ENCODE assay signal across 8 cellular contexts in genomic region chr2:73214120-73215035, GRCh38. TPM values are rescaled to one million over a fixed set of nuclear protein-coding genes. Genes with fewer than 3 reads are reported as not detected.
A peak's percentile ranks its signal among the peaks of the same experiment; 100 is the strongest.
DNase-seq lines count a peak whose midpoint lies in the region; ATAC-seq and TF ChIP-seq lines count a peak whose summit lies in the region.

TSS of gene SMYD5 (plus strand) at chr2:73214245. CDS start at chr2:73214267, 22 bp downstream.

- peaks cover 34% of the 10 kb centered on the region for H3K4me1 ChIP-seq in DND-41 (ENCODE audit: insufficient read depth, low read length)
- H3K4me1 ChIP-seq in KMS-11 (ENCODE audit: low read depth, poor library complexity, severe bottlenecking) = peaks cover 27% of the 10 kb centered on the region
- peaks cover 4 to 30% (median 26%) of the 10 kb centered on the region in 4 donors for H3K4me1 ChIP-seq in stomach

- TF ChIP-seq CTCF in DND-41 (IDR thresholded peaks at IDR 0.05; ENCODE audit: borderline replicate concordance, extremely low read depth, low read length, poor library complexity, severe bottlenecking) (no peak), KMS-11 (conservative IDR thresholded peaks at IDR 0.05; ENCODE audit: low read depth, low read length) (no peak), RWPE1 (conservative IDR thresholded peaks at IDR 0.05; ENCODE audit: low read depth) (no peak), fibroblast of the aortic adventitia (IDR thresholded peaks at IDR 0.05; ENCODE audit: insufficient read depth, low read length) (no peak), neural cell (IDR thresholded peaks at IDR 0.05; ENCODE audit: poor library complexity, severe bottlenecking) (peak; percentile 11), stomach (IDR thresholded peaks at IDR 0.05) (no peak)

- 0 to 1% (median 1%) methylated on average over 38 to 64 of the region's 64 CpGs for WGBS in stomach, 5 donors

- H3K27ac ChIP-seq in DND-41 (ENCODE audit: low read length) = peak within 1 kb of the TSS; percentile 91
- peak within 1 kb of the TSS; percentile 44 for H3K27ac ChIP-seq in KMS-11
- H3K27ac ChIP-seq in RWPE1 = peak within 1 kb of the TSS; percentile 70
- H3K27ac ChIP-seq in neural cell (ENCODE audit: low read length) = peak within 1 kb of the TSS; percentile 12
- peak within 1 kb of the TSS; percentile 13 to 86 (median 78) for H3K27ac ChIP-seq in stomach

- TF ChIP-seq POLR2A in stomach (IDR thresholded peaks at IDR 0.05) = no peak

- ATAC-seq in DND-41 (ENCODE audit: insufficient read depth, low read depth) (peak; percentile 81), GM21737 (IDR thresholded peaks at IDR 0.05; ENCODE audit: unreplicated experiment) (peak; percentile 95)
- ATAC-seq in activated T-helper 17 cell treated with anti-CD3 and anti-CD28 coated beads, Interleukin-2, amount 50 U/mL, for 72 hours (replicated peaks) = peak; percentile 96

- DNase-seq in DND-41 (peak; percentile 94), RWPE1 (ENCODE audit: low spot score) (peak; percentile 88), fibroblast of the aortic adventitia (ENCODE audit: low read depth) (peak; percentile 77), stomach (peak; percentile 84)

- H3K4me1 Mint-ChIP-seq in activated T-helper 17 cell treated with anti-CD3 and anti-CD28 coated beads, Interleukin-2, amount 50 U/mL, for 72 hours = peaks cover 8% of the 10 kb centered on the region

- POLR2A ChIA-PET in RWPE1 (lab: Yijun Ruan, JAX; ENCODE audit: low non-redundant PET) = no interaction called here

- intact Hi-C loops in stomach (cut with DNase I; ENCODE audit: low total_unique reads) = no loop called here

- peak within 1 kb of the TSS; percentile 74 for H3K27ac Mint-ChIP-seq in activated T-helper 17 cell treated with anti-CD3 and anti-CD28 coated beads, Interleukin-2, amount 50 U/mL, for 72 hours

- peaks cover 8% of the 10 kb centered on the region for H3K36me3 Mint-ChIP-seq in activated T-helper 17 cell treated with anti-CD3 and anti-CD28 coated beads, Interleukin-2, amount 50 U/mL, for 72 hours (ENCODE audit: low read depth)

- peaks cover 12% of the 10 kb centered on the region; the same call in 1 of the 2 replicates for H4K20me1 ChIP-seq in DND-41 (ENCODE audit: insufficient read depth, low read length)
- no peaks in the 10 kb centered on the region for H4K20me1 ChIP-seq in KMS-11 (ENCODE audit: insufficient read depth)
- no peaks in the 10 kb centered on the region for H4K20me1 ChIP-seq in neural cell (ENCODE audit: insufficient read depth)

- H3K9me3 ChIP-seq in DND-41 (ENCODE audit: insufficient read depth, low read length, severe bottlenecking) (no peaks in the 10 kb centered on the region), neural cell (ENCODE audit: low read length) (no peaks in the 10 kb centered on the region), stomach (no peaks in the 10 kb centered on the region)

- no peaks in the 10 kb centered on the region for H3K9me2 ChIP-seq in neural cell (ENCODE audit: insufficient read depth, low read length)

- H3K27me3 Mint-ChIP-seq in activated T-helper 17 cell treated with anti-CD3 and anti-CD28 coated beads, Interleukin-2, amount 50 U/mL, for 72 hours = peaks cover 2% of the 10 kb centered on the region

- TF ChIP-seq RAD21 in neural cell (conservative IDR thresholded peaks at IDR 0.05) = no peak

- no peaks in the 10 kb centered on the region for H3F3A ChIP-seq in neural cell (ENCODE audit: insufficient read depth, low read length, poor library complexity, severe bottlenecking)

- CTCF ChIA-PET in RWPE1 (lab: Yijun Ruan, JAX) = interaction anchor here (0.5 kb wide), 1 partner anchor 1871 kb away, joined by 3 read pairs; no protein-coding TSS in a partner anchor

- peak within 1 kb of the TSS; percentile 98 for H3K4me3 Mint-ChIP-seq in activated T-helper 17 cell treated with anti-CD3 and anti-CD28 coated beads, Interleukin-2, amount 50 U/mL, for 72 hours

- peak within 1 kb of the TSS; percentile 81 for H3K9ac ChIP-seq in DND-41 (ENCODE audit: low read depth, low read length)
- peak within 1 kb of the TSS; percentile 86 for H3K9ac ChIP-seq in KMS-11
- peak within 1 kb of the TSS; percentile 72 for H3K9ac ChIP-seq in neural cell (ENCODE audit: low read length)

- H3K36me3 ChIP-seq in DND-41 (ENCODE audit: insufficient read depth, low read length) (peaks cover 13% of the 10 kb centered on the region), KMS-11 (ENCODE audit: insufficient read depth) (no peaks in the 10 kb centered on the region), neural cell (ENCODE audit: insufficient read depth, low read length) (no peaks in the 10 kb centered on the region), stomach (peaks cover 0 to 12% (median 6%) of the 10 kb centered on the region in 4 donors)

- peak within 1 kb of the TSS; percentile 64 to 82 for H3K4me3 ChIP-seq in DND-41 (ENCODE audit: low read depth in 1 of 2, low read length in 2 of 2)
- peak within 1 kb of the TSS; percentile 79 for H3K4me3 ChIP-seq in KMS-11 (IDR thresholded peaks at IDR 0.05; ENCODE audit: insufficient read depth, low read depth, low read length)
- peak within 1 kb of the TSS; percentile 81 for H3K4me3 ChIP-seq in fibroblast of the aortic adventitia (ENCODE audit: low read depth, low read length)
- peak within 1 kb of the TSS; percentile 97 for H3K4me3 ChIP-seq in neural cell (ENCODE audit: low read length)
- peak within 1 kb of the TSS; percentile 80 to 100 (median 90) for H3K4me3 ChIP-seq in stomach

- H2AFZ ChIP-seq in DND-41 (ENCODE audit: low read depth, low read length) = peak within 1 kb of the TSS; percentile 91
- peak within 1 kb of the TSS; percentile 69 for H2AFZ ChIP-seq in KMS-11 (ENCODE audit: low read depth)
- H2AFZ ChIP-seq in neural cell (ENCODE audit: low read depth, low read length) = peak within 1 kb of the TSS; percentile 82

- H3K4me2 ChIP-seq in DND-41 (ENCODE audit: insufficient read depth, low read length) (peak within 1 kb of the TSS; percentile 87), KMS-11 (peak within 1 kb of the TSS; percentile 61), neural cell (ENCODE audit: low read length) (peak within 1 kb of the TSS; percentile 98)

- H3K27me3 ChIP-seq in DND-41 (ENCODE audit: insufficient read depth, low read length, poor library complexity) (no peaks in the 10 kb centered on the region), KMS-11 (ENCODE audit: insufficient read depth, low read depth) (no peaks in the 10 kb centered on the region), neural cell (ENCODE audit: insufficient read depth, low read depth, low read length) (no peaks in the 10 kb centered on the region), stomach (no peaks in the 10 kb centered on the region)

- no peak for TF ChIP-seq EP300 in neural cell (conservative IDR thresholded peaks at IDR 0.05; ENCODE audit: poor library complexity, severe bottlenecking)
- no peak for TF ChIP-seq EP300 in stomach (IDR thresholded peaks at IDR 0.05)

- H3K79me2 ChIP-seq in DND-41 (ENCODE audit: insufficient read depth, low read length) (peaks cover 54% of the 10 kb centered on the region), KMS-11 (ENCODE audit: insufficient read depth, low read depth) (peaks cover 35% of the 10 kb centered on the region; the same call in 1 of the 2 replicates), neural cell (replicated peaks; ENCODE audit: insufficient read depth, low read length) (no peaks in the 10 kb centered on the region)

- no peaks in the 10 kb centered on the region for H3K9me3 Mint-ChIP-seq in activated T-helper 17 cell treated with anti-CD3 and anti-CD28 coated beads, Interleukin-2, amount 50 U/mL, for 72 hours

TF ChIP-seq in neural cell, 6 proteins besides CTCF, POLR2A, EP300 and RAD21:
- no peak for TF ChIP-seq REST (IDR thresholded peaks at IDR 0.05; ENCODE audit: borderline replicate concordance)
- peak; percentile 100 for TF ChIP-seq MXI1 (conservative IDR thresholded peaks at IDR 0.05; ENCODE audit: poor library complexity, severe bottlenecking)
- TF ChIP-seq TAF1 (IDR thresholded peaks at IDR 0.05; ENCODE audit: low read depth) = no peak
- TF ChIP-seq POLR2AphosphoS5 (IDR thresholded peaks at IDR 0.05) = peak; percentile 76

RNA-seq across cellular contexts. Expression of gene SMYD5, which starts in this region (rescaled TPM):
- 10 to 100 TPM; 36.5 to 37.6 TPM for total RNA-seq in activated T-helper 17 cell treated with anti-CD3 and anti-CD28 coated beads, Interleukin-2, amount 50 U/mL, for 72 hours
- 15.0 and 21.1 TPM in 2 replicates for total RNA-seq in fibroblast of the aortic adventitia (ENCODE audit: low replicate concordance)
- 15.5 and 21.3 TPM in 2 replicates for polyA plus RNA-seq in neural cell
- 15.2 and 18.5 TPM in 2 replicates for polyA minus RNA-seq in neural cell
- 100 to 1,000 TPM in 1 of 5 donors, 10 to 100 TPM in 2, 1 to 10 TPM in 2; 3.5 to 136 (median 12.9) TPM for total RNA-seq in stomach
- 10 to 100 TPM; 11.3 to 13.1 (median 13.0) TPM for polyA plus RNA-seq in stomach

Comparison
In these comparisons a context has a peak if more than half of its experiments do, and no peak if none do; other contexts are left out.
1. Peak in every context shown above with its lines: DNase-seq, ATAC-seq, H3K4me3 ChIP-seq and H3K27ac ChIP-seq.
2. H3K27ac ChIP-seq: peak in every context shown above with its lines; median percentile 91 in DND-41; 78 in stomach; 70 in RWPE1; 44 in KMS-11; 12 in neural cell.